ENCODE assay signal across 20 cellular contexts in genomic region chr5:98902733-98903132, GRCh38. TPM values are rescaled to one million over a fixed set of nuclear protein-coding genes. Genes with fewer than 3 reads are reported as not detected.
DNase-seq lines count a peak whose midpoint lies in the region; ATAC-seq, FAIRE-seq and TF ChIP-seq lines count a peak whose summit lies in the region.
"Had no signal": no experiment of that assay in that cellular context is flagged by ENCODE, and none has a peak within 500 bp of the region (broad histone marks: within the 10 kb centered on the region; RNA-seq: fewer than 3 reads in every experiment).

No MANE protein-coding gene starts in this region.

- TF ChIP-seq CTCF in osteoblast (IDR thresholded peaks at IDR 0.05; ENCODE audit: extremely low read depth, low read depth, low read length): no peak

- no peak overlapping the region for H3K4me3 Mint-ChIP-seq in activated naive CD4-positive, alpha-beta T cell treated with anti-CD3 and anti-CD28 coated beads, Interleukin-2, amount 10 ng/mL, durations not matched to agents 7 days and 5 days

- no peaks in the 10 kb centered on the region for H4K20me1 ChIP-seq in osteoblast (ENCODE audit: insufficient read depth, low read length)

- H3K9me3 ChIP-seq in osteoblast (ENCODE audit: low read depth, low read length): no peaks in the 10 kb centered on the region
- H3K9me3 ChIP-seq: BLaER1, heart right ventricle, right atrium auricular region had no signal

- no peak overlapping the region for H3K4me2 ChIP-seq in osteoblast (ENCODE audit: insufficient read depth, low read length)
- H3K4me2 ChIP-seq: BLaER1 had no signal

- peak; percentile 39 for FAIRE-seq in endometrium (lab: Jason Lieb, UNC)
- FAIRE-seq: D721Med had no signal

- ATAC-seq in stimulated activated naive CD8-positive, alpha-beta T cell treated with anti-CD3 and anti-CD28 coated beads, Interleukin-15, Interleukin-2, amounts not matched to agents 100 U/mL and 50 U/mL, for 24 hours: no peak
- ATAC-seq in HG02571 (IDR thresholded peaks at IDR 0.05; ENCODE audit: unreplicated experiment): no peak
- ATAC-seq in HG02588 (IDR thresholded peaks at IDR 0.05; ENCODE audit: unreplicated experiment): no peak
- ATAC-seq: heart right ventricle had no signal

- no peak overlapping the region for H2AFZ ChIP-seq in osteoblast (ENCODE audit: low read length)

- H3K79me2 ChIP-seq in osteoblast (ENCODE audit: insufficient read depth, low read length): peaks cover 22% of the 10 kb centered on the region

- H3K36me3 ChIP-seq in osteoblast (ENCODE audit: insufficient read depth, low read length): peaks cover 42% of the 10 kb centered on the region

- no peaks in the 10 kb centered on the region for H3K27me3 Mint-ChIP-seq in activated naive CD4-positive, alpha-beta T cell treated with anti-CD3 and anti-CD28 coated beads, Interleukin-2, amount 10 ng/mL, durations not matched to agents 7 days and 5 days

- H3K4me1 Mint-ChIP-seq in activated naive CD4-positive, alpha-beta T cell treated with anti-CD3 and anti-CD28 coated beads, Interleukin-2, amount 10 ng/mL, durations not matched to agents 7 days and 5 days: peaks cover 7% of the 10 kb centered on the region

- CTCF ChIA-PET in activated naive CD4-positive, alpha-beta T cell treated with anti-CD3 and anti-CD28 coated beads, Interleukin-2, amount 10 ng/mL, durations not matched to agents 7 days and 5 days (lab: Charles Lee): interaction anchor here (1.6 to 3.1 kb wide), 2 partner anchors 129 to 158 kb away, joined by 4 to 22 read pairs; no protein-coding TSS in a partner anchor

- H3K4me1 ChIP-seq in osteoblast (ENCODE audit: insufficient read depth, low read length): peaks cover 17% of the 10 kb centered on the region
- H3K4me1 ChIP-seq: BLaER1 had no signal

- H3K4me3 ChIP-seq in osteoblast (ENCODE audit: insufficient read depth, low read length): no peak overlapping the region
- H3K4me3 ChIP-seq: BLaER1, heart right ventricle, right atrium auricular region had no signal

- H3K27ac ChIP-seq in osteoblast (ENCODE audit: low read depth, low read length): peak overlapping the region; percentile 64
- H3K27ac ChIP-seq: BLaER1, epithelial cell of prostate, heart right ventricle, right atrium auricular region had no signal

- H3K9me3 Mint-ChIP-seq in activated naive CD4-positive, alpha-beta T cell treated with anti-CD3 and anti-CD28 coated beads, Interleukin-2, amount 10 ng/mL, durations not matched to agents 7 days and 5 days: no peaks in the 10 kb centered on the region

- H3K27ac Mint-ChIP-seq in activated naive CD4-positive, alpha-beta T cell treated with anti-CD3 and anti-CD28 coated beads, Interleukin-2, amount 10 ng/mL, durations not matched to agents 7 days and 5 days: no peak overlapping the region

- DNase-seq in EH (ENCODE audit: low read depth) (peak; percentile 58), RPMI7951 (ENCODE audit: low read depth) (peak; percentile 28), osteoblast (ENCODE audit: insufficient read length, low spot score, missing footprints) (peak; percentile 67)
- DNase-seq in stimulated activated naive CD8-positive, alpha-beta T cell treated with anti-CD3 and anti-CD28 coated beads, Interleukin-15, Interleukin-2, amounts not matched to agents 100 U/mL and 50 U/mL, for 24 hours: no peak
- DNase-seq in activated naive CD4-positive, alpha-beta T cell treated with anti-CD3 and anti-CD28 coated beads, Interleukin-2, amount 10 ng/mL, durations not matched to agents 7 days and 5 days: no peak
- DNase-seq: activated CD4-positive, alpha-beta T cell treated with anti-CD3 and anti-CD28 coated beads, Interleukin-2, amount 50 U/mL, for 4 hours; activated T-cell treated with anti-CD3 and anti-CD28 coated beads, Interleukin-2, amount 50 U/mL, for 48 hours; GF-D8; H7; heart right ventricle; NCI-H69; stimulated activated CD4-positive, alpha-beta T cell treated with anti-CD3 and anti-CD28 coated beads, Interleukin-2, amount 100 ng/mL, for 24 hours; substantia nigra had no signal

- H3K36me3 Mint-ChIP-seq in activated naive CD4-positive, alpha-beta T cell treated with anti-CD3 and anti-CD28 coated beads, Interleukin-2, amount 10 ng/mL, durations not matched to agents 7 days and 5 days: peaks cover 28% of the 10 kb centered on the region

- no peaks in the 10 kb centered on the region for H3K27me3 ChIP-seq in osteoblast (ENCODE audit: insufficient read depth, low read length)
- H3K27me3 ChIP-seq: BLaER1, heart right ventricle, right atrium auricular region had no signal

RNA-seq across cellular contexts. Expression of gene CHD1, which starts 26.1 kb away (rescaled TPM):
- total RNA-seq in RPMI7951 (2014; rRNA removed; shearing (Covaris generic)): 23.9 and 24.4 TPM in 2 replicates
- 43.8 and 47.4 TPM in 2 replicates for total RNA-seq in osteoblast

Comparison
In these comparisons a context has a peak if more than half of its experiments do, and no peak if none do; other contexts are left out.
1. DNase-seq: peak in EH (single experiment), RPMI7951 (single experiment) and osteoblast (single experiment); none in stimulated activated naive CD8-positive, alpha-beta T cell treated with anti-CD3 and anti-CD28 coated beads, Interleukin-15, Interleukin-2, amounts not matched to agents 100 U/mL and 50 U/mL, for 24 hours (single experiment) and activated naive CD4-positive, alpha-beta T cell treated with anti-CD3 and anti-CD28 coated beads, Interleukin-2, amount 10 ng/mL, durations not matched to agents 7 days and 5 days (single experiment).